ENCODE assay signal across 1 cellular context in the genomic region with DNA sequence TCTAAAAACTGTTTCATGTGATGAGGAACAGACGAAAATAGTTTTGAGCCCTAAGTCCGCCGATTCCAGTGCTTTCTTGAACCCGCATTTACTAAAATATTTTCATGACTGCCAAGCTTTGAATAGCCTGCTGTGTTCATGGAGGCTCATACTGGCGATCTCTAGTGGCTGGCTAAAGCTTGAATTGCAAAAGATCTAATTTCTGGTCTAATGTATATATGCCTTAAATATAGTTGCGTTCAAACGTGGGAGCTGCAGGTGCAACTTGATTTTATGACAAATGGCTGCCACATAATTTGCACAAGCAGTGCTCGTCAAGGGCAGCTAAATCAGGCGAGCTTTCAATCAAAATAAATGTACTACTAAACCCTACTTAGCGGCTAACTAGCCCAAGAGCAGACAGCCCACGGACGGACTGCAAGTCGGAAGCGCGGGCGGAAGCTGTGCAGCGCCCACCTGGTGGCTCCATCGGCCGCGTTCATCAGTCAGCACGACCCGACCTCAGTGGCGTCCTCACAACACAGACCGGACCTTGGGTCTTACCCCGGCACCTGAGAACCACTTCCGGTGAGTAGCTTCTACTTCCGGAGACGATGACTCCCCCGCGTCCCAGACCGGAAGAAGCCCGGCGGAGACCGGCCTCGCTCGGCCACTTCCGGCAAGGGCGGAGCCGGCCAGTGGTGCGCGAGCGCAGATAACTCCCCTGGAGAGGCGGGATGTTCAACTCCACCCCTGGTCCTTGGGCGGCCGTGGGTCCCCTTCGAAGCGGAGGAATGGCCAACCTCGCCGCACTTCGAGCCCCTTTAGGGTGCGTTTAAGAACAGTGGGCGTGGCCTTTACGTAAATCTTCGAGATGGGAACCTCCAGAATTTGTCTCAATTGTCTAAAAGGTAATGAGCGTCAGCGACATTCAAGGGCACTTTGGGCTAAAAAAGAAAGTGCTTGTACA.
TF ChIP-seq lines count a peak whose summit lies in the region.

No MANE protein-coding gene starts in this region.

TF ChIP-seq in HEK293, 187 proteins besides CTCF, POLR2A, EP300 and RAD21 (continued from another document):
- TF ChIP-seq, protein P1, sequence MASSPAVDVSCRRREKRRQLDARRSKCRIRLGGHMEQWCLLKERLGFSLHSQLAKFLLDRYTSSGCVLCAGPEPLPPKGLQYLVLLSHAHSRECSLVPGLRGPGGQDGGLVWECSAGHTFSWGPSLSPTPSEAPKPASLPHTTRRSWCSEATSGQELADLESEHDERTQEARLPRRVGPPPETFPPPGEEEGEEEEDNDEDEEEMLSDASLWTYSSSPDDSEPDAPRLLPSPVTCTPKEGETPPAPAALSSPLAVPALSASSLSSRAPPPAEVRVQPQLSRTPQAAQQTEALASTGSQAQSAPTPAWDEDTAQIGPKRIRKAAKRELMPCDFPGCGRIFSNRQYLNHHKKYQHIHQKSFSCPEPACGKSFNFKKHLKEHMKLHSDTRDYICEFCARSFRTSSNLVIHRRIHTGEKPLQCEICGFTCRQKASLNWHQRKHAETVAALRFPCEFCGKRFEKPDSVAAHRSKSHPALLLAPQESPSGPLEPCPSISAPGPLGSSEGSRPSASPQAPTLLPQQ (tag by site-specific recombination; IDR thresholded peaks at IDR 0.05) = peak; percentile 85
TF ChIP-seq in HEK293: peak in this region for 48.
